Comparison of ENCODE assay signal across 21 cellular contexts in genomic region chr1:227747382-227747781, GRCh38. TPM values are rescaled to one million over a fixed set of nuclear protein-coding genes. Genes with fewer than 3 reads are reported as not detected.
DNase-seq lines count a peak whose midpoint lies in the region; ATAC-seq, FAIRE-seq and TF ChIP-seq lines count a peak whose summit lies in the region.
"Had no signal": no experiment of that assay in that cellular context is flagged by ENCODE, and none has a peak within 500 bp of the region (broad histone marks: within the 10 kb centered on the region; RNA-seq: fewer than 3 reads in every experiment).

No MANE protein-coding gene starts in this region.

- H3K9me3 ChIP-seq in heart right ventricle, result no peaks in the 10 kb centered on the region
- H3K9me3 ChIP-seq in K562 (replicated peaks; ENCODE audit: control insufficient read depth, insufficient read depth, low read depth, low read length), result no peaks in the 10 kb centered on the region
- H3K9me3 ChIP-seq in tibial artery, result no peaks in the 10 kb centered on the region
- H3K9me3 ChIP-seq: SJCRH30 had no signal

- intact Hi-C loops in heart right ventricle (cut with DNase I), result no loop called here
- intact Hi-C loops in left ventricle myocardium superior (cut with micrococcal nuclease), result no loop called here
- intact Hi-C loops in K562 (cut with micrococcal nuclease), result no loop called here
- intact Hi-C loops in tibial artery (cut with DNase I; ENCODE audit: low total_unique reads), result no loop called here

- peak overlapping the region in 1 of 2 experiments; percentile 57; a peak in 1 of 4 replicates for H3K9ac ChIP-seq in K562 (ENCODE audit: insufficient read depth in 1 of 2, low read depth in 2 of 2, low read length in 2 of 2)
- no peak overlapping the region for H3K9ac ChIP-seq in rectal smooth muscle tissue (ENCODE audit: low read length)

- CTCF ChIA-PET in K562 (lab: Yijun Ruan, JAX; ENCODE audit: low intra/inter-chr PET ratio), result no interaction called here

- H4K20me1 ChIP-seq in K562 (replicated peaks; ENCODE audit: control insufficient read depth, insufficient read depth, low read length), result peaks cover 13% of the 10 kb centered on the region

- POLR2A ChIA-PET in K562 (lab: Yijun Ruan, JAX), result interaction anchor here (0.5 to 0.7 kb wide), 2 partner anchors 12 to 827 kb away, joined by 3 to 4 read pairs; no protein-coding TSS in a partner anchor

- peaks cover 0 to 85% (median 43%) of the 10 kb centered on the region in 9 donors for H3K4me1 ChIP-seq in heart right ventricle
- H3K4me1 ChIP-seq in K562 (replicated peaks in 1 of 2; ENCODE audit: control insufficient read depth in 2 of 2, insufficient read depth in 2 of 2, low read length in 2 of 2), result peaks cover 26 to 49% of the 10 kb centered on the region in 2 experiments
- H3K4me1 ChIP-seq in rectal smooth muscle tissue (ENCODE audit: control insufficient read depth, insufficient read depth, low read length), result peaks cover 24% of the 10 kb centered on the region
- H3K4me1 ChIP-seq in tibial artery, result peaks cover 0 to 3% (median 0%) of the 10 kb centered on the region in 4 donors
- H3K4me1 ChIP-seq: SJCRH30 had no signal

- H3K9me1 ChIP-seq in K562 (ENCODE audit: control insufficient read depth, insufficient read depth, low read length), result peaks cover 22% of the 10 kb centered on the region

- FAIRE-seq in K562 (lab: Jason Lieb, UNC), result no peak
- FAIRE-seq: G401.6, GM18507, H1 had no signal

- in situ Hi-C loops in K562 (cut with MboI), result no loop called here

- peaks cover 74% of the 10 kb centered on the region for H3K79me2 ChIP-seq in K562 (ENCODE audit: control insufficient read depth, insufficient read depth, low read length)

- H3K4me3 ChIP-seq in heart right ventricle (no peak overlapping the region), K562 (no peak overlapping the region), rectal smooth muscle tissue (ENCODE audit: low read length) (no peak overlapping the region), tibial artery (no peak overlapping the region)
- H3K4me3 ChIP-seq: SJCRH30 had no signal

- no peak overlapping the region for H3K4me2 ChIP-seq in K562 (ENCODE audit: insufficient read depth, low read length)

- TF ChIP-seq POLR2A in K562 (conservative IDR thresholded peaks at IDR 0.05), result no peak

- H3K27ac ChIP-seq in heart right ventricle (peak overlapping the region in 6 of 10 donors; percentile 71 to 92 (median 90)), K562 (ENCODE audit: extremely low read depth, low read depth, low read length) (no peak overlapping the region), rectal smooth muscle tissue (ENCODE audit: low read depth, low read length) (peak overlapping the region; percentile 86), tibial artery (no peak overlapping the region)
- H3K27ac ChIP-seq: C4-2B, SJCRH30 had no signal

- TF ChIP-seq RAD21 in K562 (CRISPR knock-in tag; conservative IDR thresholded peaks at IDR 0.05 in 1 of 2, IDR thresholded peaks at IDR 0.05 in 1 of 2), result no peak

- H3K36me3 ChIP-seq in heart right ventricle, result peaks cover 0 to 49% (median 5%) of the 10 kb centered on the region in 9 donors
- H3K36me3 ChIP-seq in K562 (ENCODE audit: control insufficient read depth, insufficient read depth, low read length), result peaks cover 37% of the 10 kb centered on the region
- H3K36me3 ChIP-seq in rectal smooth muscle tissue (ENCODE audit: control insufficient read depth, insufficient read depth, low read length), result no peaks in the 10 kb centered on the region
- peaks cover 0 to 44% (median 14%) of the 10 kb centered on the region in 3 donors for H3K36me3 ChIP-seq in tibial artery

- H2AFZ ChIP-seq in K562 (ENCODE audit: low read depth, low read length), result no peak overlapping the region

- no TSS peak for BruUV-seq in K562 (replicated peaks; lab: Mats Ljungman, UMichigan)

- TF ChIP-seq CTCF in heart right ventricle (IDR thresholded peaks at IDR 0.05) (no peak), K562 (IDR thresholded peaks at IDR 0.05 in 2 of 3, conservative IDR thresholded peaks at IDR 0.05 in 1 of 3; ENCODE audit: insufficient read depth in 2 of 3, low read depth in 1 of 3, low read length in 3 of 3) (no peak), tibial artery (IDR thresholded peaks at IDR 0.05) (no peak)

- DNase-seq in heart right ventricle (no peak), left ventricle myocardium superior (no peak), K562 (ENCODE audit: extremely low read depth in 1 of 4, low spot score in 3 of 4) (no peak), GDM1 (lab: John Stamatoyannopoulos, UW) (no peak), tibial artery (no peak), ureter (ENCODE audit: low spot score) (no peak)
- no peak for DNase-seq in activated T-cell treated with anti-CD3 and anti-CD28 coated beads, Interleukin-2, amount 50 U/mL, for 48 hours
- DNase-seq: Kasumi-1, NCI-H1417, NCI-H1694 treated with DMSO at 0.1 percent for 48 hours, NCI-H2081 treated with DMSO at 0.1 percent for 48 hours, NCI-H2171 treated with DMSO at 0.1 percent for 48 hours, NCI-H524 treated with DMSO at 0.1 percent for 48 hours, NCI-H82, SJCRH30 had no signal

- no peaks in the 10 kb centered on the region for H3K27me3 ChIP-seq in heart right ventricle
- H3K27me3 ChIP-seq in K562 (ENCODE audit: control insufficient read depth in 2 of 2, insufficient read depth in 2 of 2, low read length in 2 of 2), result no peaks in the 10 kb centered on the region
- H3K27me3 ChIP-seq in rectal smooth muscle tissue (ENCODE audit: control insufficient read depth, insufficient read depth, low read length), result no peaks in the 10 kb centered on the region
- no peaks in the 10 kb centered on the region for H3K27me3 ChIP-seq in tibial artery
- H3K27me3 ChIP-seq: SJCRH30 had no signal

- WGBS in heart right ventricle, 2 donors, result 86 to 87% methylated on average over 8 of the region's 8 CpGs
- WGBS in K562 (ENCODE audit: insufficient coverage, low coverage, missing lambda C conversion rate), result 76% methylated on average over 8 of the region's 8 CpGs

- ATAC-seq in heart right ventricle (no peak), left ventricle myocardium superior (no peak), K562 (no peak)
- ATAC-seq: HCT116 had no signal

- TF ChIP-seq EP300 in K562 (IDR thresholded peaks at IDR 0.05; ENCODE audit: low read length), result no peak

TF ChIP-seq in K562, 482 proteins besides CTCF, POLR2A, EP300 and RAD21 (continues in another document):
- no peak for TF ChIP-seq MAFF (IDR thresholded peaks at IDR 0.05; ENCODE audit: low read length)
- TF ChIP-seq MYBL2 (IDR thresholded peaks at IDR 0.05; ENCODE audit: low read depth), result no peak
- no peak for TF ChIP-seq MYBL2 (CRISPR knock-in tag; IDR thresholded peaks at IDR 0.05; ENCODE audit: borderline replicate concordance)

RNA-seq across cellular contexts. Expression of gene SNAP47, which starts 12.1 kb away (rescaled TPM):
- 100 to 1,000 TPM in 1 of 10 donors, 10 to 100 TPM in 9; 23.2 to 102 (median 65.4) TPM for total RNA-seq in heart right ventricle
- polyA plus RNA-seq in heart right ventricle, result 10 to 100 TPM; 18.4 to 22.9 TPM
- total RNA-seq in left ventricle myocardium superior, result 36.4 TPM
- 76.1 and 128 TPM in 2 replicates for total RNA-seq in K562 (2011; cell fraction: chromatin; rRNA removed; ENCODE audit: low replicate concordance)
- total RNA-seq in K562 (2011; cell fraction: nucleolus; rRNA removed), result 57.5 and 65.0 TPM in 2 replicates
- total RNA-seq in K562 (2011; cell fraction: nucleoplasm; rRNA removed), result 47.6 and 53.5 TPM in 2 replicates
- total RNA-seq in K562 (2014; rRNA removed), result 40.9 and 49.6 TPM in 2 replicates
- 30.7 and 32.7 TPM in 2 replicates for total RNA-seq in K562 (2014; rRNA removed; fragmentation: Illumina TruSeq; extraction: Trizol)
- total RNA-seq in K562 (2015; rRNA removed; fragmentation: Illumina TruSeq; extraction: Trizol), result 32.5 and 33.2 TPM in 2 replicates
- 37.3 and 41.3 TPM in 2 replicates for total RNA-seq in K562 (2021)
- 32.1 and 36.8 TPM in 2 replicates for polyA plus RNA-seq in K562 (2011; rRNA removed)
- 38.5 and 42.9 TPM in 2 replicates for polyA plus RNA-seq in K562 (2011; cell fraction: cytosol; rRNA removed)
- polyA plus RNA-seq in K562 (2011; cell fraction: nucleus; rRNA removed), result 32.8 and 52.6 TPM in 2 replicates
- polyA plus RNA-seq in K562 (2012), result 28.7 and 32.4 TPM in 2 replicates
- 32.6 and 36.8 TPM in 2 replicates for polyA plus RNA-seq in K562 (2014; fragmentation: Illumina TruSeq; extraction: Trizol)
- polyA plus RNA-seq in K562 (2014; fragmentation: Nextera tagmentation; extraction: Ambion mirVana), result 1 to 10 TPM; 2.5 to 4.4 TPM
- polyA plus RNA-seq in K562 (2014; rRNA removed), result 24.9 and 33.0 TPM in 2 replicates
- polyA minus RNA-seq in K562 (2011; rRNA and poly(A)+ RNA removed), result 33.3 and 35.8 TPM in 2 replicates
- 21.2 TPM in 2 replicates for polyA minus RNA-seq in K562 (2011; cell fraction: cytosol; rRNA and poly(A)+ RNA removed)
- 38.6 and 53.3 TPM in 2 replicates for polyA minus RNA-seq in K562 (2011; cell fraction: nucleus; rRNA and poly(A)+ RNA removed)
- 31.1 TPM for total RNA-seq in ureter

RNA-seq across cellular contexts. Expression of gene JMJD4, which starts 12.3 kb away (rescaled TPM):
- total RNA-seq in heart right ventricle (10 to 100 TPM in 5 of 10 donors, 1 to 10 TPM in 5; 7.6 to 13.4 (median 9.9) TPM), left ventricle myocardium superior (8.0 TPM), K562 (2014; rRNA removed) (39.6 and 52.8 TPM in 2 replicates), K562 (2014; rRNA removed; fragmentation: Illumina TruSeq; extraction: Trizol) (19.5 and 20.3 TPM in 2 replicates), K562 (2015; rRNA removed; fragmentation: Illumina TruSeq; extraction: Trizol) (30.3 and 33.9 TPM in 2 replicates), K562 (2021) (41.7 and 42.6 TPM in 2 replicates), ureter (21.3 TPM)
- polyA plus RNA-seq in heart right ventricle (10 to 100 TPM; 10.4 to 13.0 TPM), K562 (2011; rRNA removed) (23.4 and 29.2 TPM in 2 replicates), K562 (2014; fragmentation: Illumina TruSeq; extraction: Trizol) (22.0 and 26.6 TPM in 2 replicates), K562 (2014; fragmentation: Nextera tagmentation; extraction: Ambion mirVana) (1 to 10 TPM; 1.4 to 3.0 TPM), K562 (2014; rRNA removed) (31.7 and 34.7 TPM in 2 replicates)
- 49.8 and 198 TPM in 2 replicates for total RNA-seq in K562 (2011; cell fraction: chromatin; rRNA removed; ENCODE audit: low replicate concordance)
- 191 and 200 TPM in 2 replicates for total RNA-seq in K562 (2011; cell fraction: nucleolus; rRNA removed)
- 67.6 and 91.5 TPM in 2 replicates for total RNA-seq in K562 (2011; cell fraction: nucleoplasm; rRNA removed)
- polyA plus RNA-seq in K562 (2011; cell fraction: cytosol; rRNA removed), result 30.5 and 75.3 TPM in 2 replicates
- polyA plus RNA-seq in K562 (2011; cell fraction: nucleus; rRNA removed), result 80.7 and 138 TPM in 2 replicates
- polyA plus RNA-seq in K562 (2012), result 22.6 and 23.5 TPM in 2 replicates
- polyA minus RNA-seq in K562 (2011; rRNA and poly(A)+ RNA removed), result 26.8 and 39.5 TPM in 2 replicates
- 16.2 and 28.8 TPM in 2 replicates for polyA minus RNA-seq in K562 (2011; cell fraction: cytosol; rRNA and poly(A)+ RNA removed)
- polyA minus RNA-seq in K562 (2011; cell fraction: nucleus; rRNA and poly(A)+ RNA removed), result 148 and 159 TPM in 2 replicates

Comparison
In these comparisons a context has a peak if more than half of its experiments do, and no peak if none do; other contexts are left out.
1. H3K27ac ChIP-seq: peak in heart right ventricle (6 of 10) and rectal smooth muscle tissue (single experiment); none in K562 (single experiment) and tibial artery (0 of 2).